ENCODE assay signal across 8 cellular contexts in genomic region chr6:89413006-89413400, GRCh38. TPM values are rescaled to one million over a fixed set of nuclear protein-coding genes. Genes with fewer than 3 reads are reported as not detected.
DNase-seq lines count a peak whose midpoint lies in the region; ATAC-seq, FAIRE-seq and TF ChIP-seq lines count a peak whose summit lies in the region.

No MANE protein-coding gene starts in this region.

- H3K27ac ChIP-seq in kidney (ENCODE audit: low read depth in 2 of 2, low read length in 2 of 2): peak overlapping the region; percentile 92
- H3K27ac ChIP-seq in substantia nigra (ENCODE audit: low read depth, low read length, poor library complexity, severe bottlenecking): peak overlapping the region; percentile 83

- no peaks in the 10 kb centered on the region for H3K36me3 ChIP-seq in kidney (ENCODE audit: control insufficient read depth in 1 of 2, insufficient read depth in 2 of 2, low read length in 2 of 2)

- H3K27me3 Mint-ChIP-seq in T-helper 1 cell treated with Interleukin-12 subunit alpha and Interleukin-12 subunit beta and Interleukin-4 antibody, amounts not matched to agents 30 μg/mL and 1 μg/mL, for 36 hours (ENCODE audit: low read depth): peaks cover 59% of the 10 kb centered on the region
- peaks cover 2% of the 10 kb centered on the region for H3K27me3 Mint-ChIP-seq in activated CD4-positive, alpha-beta memory T cell treated with anti-CD3 and anti-CD28 coated beads for 36 hours

- no peak for ATAC-seq in HG03175 (IDR thresholded peaks at IDR 0.05; ENCODE audit: unreplicated experiment)

- peaks cover 21% of the 10 kb centered on the region for H3K4me1 Mint-ChIP-seq in T-helper 1 cell treated with Interleukin-12 subunit alpha and Interleukin-12 subunit beta and Interleukin-4 antibody, amounts not matched to agents 30 μg/mL and 1 μg/mL, for 36 hours (ENCODE audit: low read depth)
- H3K4me1 Mint-ChIP-seq in activated CD4-positive, alpha-beta memory T cell treated with anti-CD3 and anti-CD28 coated beads for 36 hours (ENCODE audit: low read depth): peaks cover 18% of the 10 kb centered on the region

- H3K4me3 Mint-ChIP-seq in T-helper 1 cell treated with Interleukin-12 subunit alpha and Interleukin-12 subunit beta and Interleukin-4 antibody, amounts not matched to agents 30 μg/mL and 1 μg/mL, for 36 hours: peak overlapping the region; percentile 96
- H3K4me3 Mint-ChIP-seq in activated CD4-positive, alpha-beta memory T cell treated with anti-CD3 and anti-CD28 coated beads for 36 hours: peak overlapping the region; percentile 83

- intact Hi-C loops in activated CD4-positive, alpha-beta memory T cell treated with anti-CD3 and anti-CD28 coated beads for 36 hours (cut with micrococcal nuclease): loop anchor here (2.0 kb wide), 2 partner anchors 20 to 114 kb away; partner anchors contain the start of gene ANKRD6
- intact Hi-C loops in kidney (cut with DNase I): no loop called here

- peaks cover 6 to 9% of the 10 kb centered on the region in 2 donors for H3K4me1 ChIP-seq in kidney (ENCODE audit: control insufficient read depth in 1 of 2, insufficient read depth in 1 of 2, low read depth in 1 of 2, low read length in 2 of 2)

- DNase-seq in T-helper 1 cell: no peak
- no peak for DNase-seq in activated CD4-positive, alpha-beta memory T cell treated with anti-CD3 and anti-CD28 coated beads for 36 hours
- DNase-seq in kidney: no peak
- peak in 3 of 49 donors; percentile 4 to 21 (median 16) for DNase-seq in substantia nigra (lab: John Stamatoyannopoulos, UW)
- DNase-seq in dedifferentiated amniotic fluid mesenchymal stem cell (ENCODE audit: extremely low spot score): no peak
- no peak for DNase-seq in AG08396 (ENCODE audit: low spot score)

- H3K4me3 ChIP-seq in kidney (ENCODE audit: low read length in 2 of 2): peak overlapping the region; percentile 70 to 73

- peak overlapping the region in 1 of 2 donors; percentile 83 for H3K9ac ChIP-seq in kidney (ENCODE audit: low read length in 2 of 2)

- FAIRE-seq in kidney (lab: Jason Lieb, UNC): no peak

- CTCF ChIA-PET in activated CD4-positive, alpha-beta memory T cell treated with anti-CD3 and anti-CD28 coated beads for 36 hours (lab: Charles Lee): interaction anchor here (2.5 to 4.1 kb wide), 4 partner anchors 19 to 45 kb away, joined by 9 to 22 read pairs (median 13); partner anchors contain the start of gene ANKRD6

- no peaks in the 10 kb centered on the region for H3K9me3 Mint-ChIP-seq in T-helper 1 cell treated with Interleukin-12 subunit alpha and Interleukin-12 subunit beta and Interleukin-4 antibody, amounts not matched to agents 30 μg/mL and 1 μg/mL, for 36 hours
- no peaks in the 10 kb centered on the region for H3K9me3 Mint-ChIP-seq in activated CD4-positive, alpha-beta memory T cell treated with anti-CD3 and anti-CD28 coated beads for 36 hours

- POLR2A ChIA-PET in activated CD4-positive, alpha-beta memory T cell treated with anti-CD3 and anti-CD28 coated beads for 36 hours (lab: Charles Lee): interaction anchor here (1.4 kb wide), 1 partner anchor 225 kb away, joined by 5 read pairs; the partner anchor contains the start of gene LYRM2

- TF ChIP-seq CTCF in kidney (IDR thresholded peaks at IDR 0.05; ENCODE audit: borderline replicate concordance, extremely low read depth, insufficient read depth): no peak

- no peak overlapping the region for H3K27ac Mint-ChIP-seq in T-helper 1 cell treated with Interleukin-12 subunit alpha and Interleukin-12 subunit beta and Interleukin-4 antibody, amounts not matched to agents 30 μg/mL and 1 μg/mL, for 36 hours
- H3K27ac Mint-ChIP-seq in activated CD4-positive, alpha-beta memory T cell treated with anti-CD3 and anti-CD28 coated beads for 36 hours: no peak overlapping the region

- H3K9me3 ChIP-seq in kidney (ENCODE audit: control insufficient read depth in 1 of 2, low read length in 2 of 2): no peaks in the 10 kb centered on the region

- H3K36me3 Mint-ChIP-seq in T-helper 1 cell treated with Interleukin-12 subunit alpha and Interleukin-12 subunit beta and Interleukin-4 antibody, amounts not matched to agents 30 μg/mL and 1 μg/mL, for 36 hours (ENCODE audit: low read depth): no peaks in the 10 kb centered on the region
- no peaks in the 10 kb centered on the region for H3K36me3 Mint-ChIP-seq in activated CD4-positive, alpha-beta memory T cell treated with anti-CD3 and anti-CD28 coated beads for 36 hours

RNA-seq across cellular contexts. Expression of gene RRAGD, which starts 0.9 kb away (rescaled TPM):
- total RNA-seq in activated CD4-positive, alpha-beta memory T cell treated with anti-CD3 and anti-CD28 coated beads for 36 hours: 10 to 100 TPM; 15.8 to 16.4 TPM
- total RNA-seq in kidney: 31.5 TPM
- 51.6 TPM for polyA plus RNA-seq in kidney (ENCODE audit: insufficient read depth, low read depth, low replicate concordance)

RNA-seq across cellular contexts. Expression of gene ANKRD6, which starts 19.9 kb away (rescaled TPM):
- total RNA-seq in activated CD4-positive, alpha-beta memory T cell treated with anti-CD3 and anti-CD28 coated beads for 36 hours: 1 to 10 TPM; 3.1 to 4.0 TPM
- total RNA-seq in kidney: 29.5 TPM
- polyA plus RNA-seq in kidney (ENCODE audit: insufficient read depth, low read depth, low replicate concordance): 10.3 TPM
